ENCODE assay signal across 6 cellular contexts in genomic region chr11:47395225-47396048, GRCh38. TPM values are rescaled to one million over a fixed set of nuclear protein-coding genes. Genes with fewer than 3 reads are reported as not detected.
DNase-seq lines count a peak whose midpoint lies in the region; ATAC-seq and TF ChIP-seq lines count a peak whose summit lies in the region.

No MANE protein-coding gene starts in this region.

- H3K4me2 ChIP-seq in GM23338 (no peak overlapping the region), osteoblast (ENCODE audit: insufficient read depth, low read length) (peak overlapping the region; percentile 32)

- ATAC-seq in GM23338 = no peak

- no peak overlapping the region for H3K4me3 Mint-ChIP-seq in GM23338
- H3K4me3 Mint-ChIP-seq in activated naive CD8-positive, alpha-beta T cell treated with anti-CD3 and anti-CD28 coated beads for 36 hours = peak overlapping the region; percentile 18

- H3K9me2 ChIP-seq in GM23338 (ENCODE audit: insufficient read depth) = no peaks in the 10 kb centered on the region

- H3K27ac ChIP-seq in GM23338 (ENCODE audit: low read depth) (no peak overlapping the region), osteoblast (ENCODE audit: low read depth, low read length) (peak overlapping the region; percentile 85)

- H2AFZ ChIP-seq in GM23338 (peak overlapping the region; percentile 93; the same call in 1 of the 2 replicates), osteoblast (ENCODE audit: low read length) (peak overlapping the region; percentile 80)

- TF ChIP-seq CTCF in GM23338 (conservative IDR thresholded peaks at IDR 0.05; ENCODE audit: low read depth in 2 of 2) (no peak), osteoblast (IDR thresholded peaks at IDR 0.05; ENCODE audit: extremely low read depth, low read depth, low read length) (no peak)

- no peaks in the 10 kb centered on the region for H3K36me3 Mint-ChIP-seq in GM23338 (ENCODE audit: low read depth)
- H3K36me3 Mint-ChIP-seq in activated naive CD8-positive, alpha-beta T cell treated with anti-CD3 and anti-CD28 coated beads for 36 hours = no peaks in the 10 kb centered on the region

- no peak overlapping the region for H3K27ac Mint-ChIP-seq in GM23338
- peak overlapping the region; percentile 92 for H3K27ac Mint-ChIP-seq in activated naive CD8-positive, alpha-beta T cell treated with anti-CD3 and anti-CD28 coated beads for 36 hours

- peaks cover 7% of the 10 kb centered on the region; the same call in 1 of the 2 replicates for H3K4me1 ChIP-seq in GM23338 (ENCODE audit: insufficient read depth)
- peaks cover 15% of the 10 kb centered on the region for H3K4me1 ChIP-seq in osteoblast (ENCODE audit: insufficient read depth, low read length)

- no peaks in the 10 kb centered on the region for H3K9me3 Mint-ChIP-seq in GM23338
- no peaks in the 10 kb centered on the region for H3K9me3 Mint-ChIP-seq in activated naive CD8-positive, alpha-beta T cell treated with anti-CD3 and anti-CD28 coated beads for 36 hours

- H4K20me1 ChIP-seq in GM23338 (replicated peaks; ENCODE audit: insufficient read depth) (no peaks in the 10 kb centered on the region), osteoblast (ENCODE audit: insufficient read depth, low read length) (no peaks in the 10 kb centered on the region)

- H3K4me1 Mint-ChIP-seq in GM23338 = peaks cover 18% of the 10 kb centered on the region
- peaks cover 22% of the 10 kb centered on the region for H3K4me1 Mint-ChIP-seq in activated naive CD8-positive, alpha-beta T cell treated with anti-CD3 and anti-CD28 coated beads for 36 hours

- DNase-seq in GM23338 (ENCODE audit: low spot score) = no peak
- no peak for DNase-seq in activated naive CD8-positive, alpha-beta T cell treated with anti-CD3 and anti-CD28 coated beads for 36 hours
- peak; percentile 75 for DNase-seq in osteoblast (ENCODE audit: insufficient read length, low spot score, missing footprints)
- no peak for DNase-seq in central memory CD4-positive, alpha-beta T cell
- DNase-seq in A172 (ENCODE audit: low spot score) = no peak
- DNase-seq in activated CD4-positive, alpha-beta T cell treated with anti-CD3 and anti-CD28 coated beads for 1 hour = no peak

- H3K9me3 ChIP-seq in osteoblast (ENCODE audit: low read depth, low read length) = no peaks in the 10 kb centered on the region

- H3K36me3 ChIP-seq in GM23338 (ENCODE audit: insufficient read depth) = no peaks in the 10 kb centered on the region
- H3K36me3 ChIP-seq in osteoblast (ENCODE audit: insufficient read depth, low read length) = no peaks in the 10 kb centered on the region

- H3K27me3 ChIP-seq in GM23338 (ENCODE audit: insufficient read depth) (no peaks in the 10 kb centered on the region), osteoblast (ENCODE audit: insufficient read depth, low read length) (no peaks in the 10 kb centered on the region)

- no peaks in the 10 kb centered on the region for H3K79me2 ChIP-seq in GM23338 (replicated peaks; ENCODE audit: insufficient read depth)
- no peaks in the 10 kb centered on the region for H3K79me2 ChIP-seq in osteoblast (ENCODE audit: insufficient read depth, low read length)

- H3F3A ChIP-seq in GM23338 (replicated peaks; ENCODE audit: low read depth) = peaks cover 6% of the 10 kb centered on the region; the same call in 1 of the 2 replicates

- H3K4me3 ChIP-seq in GM23338 (no peak overlapping the region), osteoblast (ENCODE audit: insufficient read depth, low read length) (no peak overlapping the region)

- H3K27me3 Mint-ChIP-seq in GM23338 (ENCODE audit: insufficient read depth, low read depth, poor library complexity) = peaks cover 13% of the 10 kb centered on the region
- no peaks in the 10 kb centered on the region for H3K27me3 Mint-ChIP-seq in activated naive CD8-positive, alpha-beta T cell treated with anti-CD3 and anti-CD28 coated beads for 36 hours

TF ChIP-seq in GM23338, 12 proteins besides CTCF, POLR2A, EP300 and RAD21 (continues in another document):
- TF ChIP-seq POLR2AphosphoS5 (IDR thresholded peaks at IDR 0.05; ENCODE audit: low read depth) (no peak), JUNB (IDR thresholded peaks at IDR 0.05; ENCODE audit: unreplicated experiment) (no peak)

RNA-seq across cellular contexts. Expression of gene SLC39A13, which starts 13.0 kb away (rescaled TPM):
- total RNA-seq in GM23338 (2014; rRNA removed; shearing (Covaris generic)) = 32.7 TPM in 2 replicates
- 15.8 TPM in 2 replicates for polyA plus RNA-seq in GM23338 (2016; fragmentation: Nextera tagmentation; extraction: Ambion mirVana)
- 10 to 100 TPM; 10.9 to 11.4 TPM for total RNA-seq in activated naive CD8-positive, alpha-beta T cell treated with anti-CD3 and anti-CD28 coated beads for 36 hours
- total RNA-seq in osteoblast = 52.5 and 78.9 TPM in 2 replicates
- 103 and 108 TPM in 2 replicates for total RNA-seq in A172 (2014; rRNA removed; shearing (Covaris generic))

RNA-seq across cellular contexts. Expression of gene SPI1, which starts 17.1 kb away (rescaled TPM):
- total RNA-seq in GM23338 (2014; rRNA removed; shearing (Covaris generic)) = not detected in 2 replicates
- polyA plus RNA-seq in GM23338 (2016; fragmentation: Nextera tagmentation; extraction: Ambion mirVana) = 0.19 and 0.23 TPM in 2 replicates
- under 1 TPM; 0.25 to 0.36 TPM for total RNA-seq in activated naive CD8-positive, alpha-beta T cell treated with anti-CD3 and anti-CD28 coated beads for 36 hours
- total RNA-seq in osteoblast = not detected in 2 replicates
- 0.10 TPM in 1 of 2 replicates, not detected in the other for total RNA-seq in A172 (2014; rRNA removed; shearing (Covaris generic))

RNA-seq across cellular contexts. Expression of gene PSMC3, which starts 30.8 kb away (rescaled TPM):
- 147 and 149 TPM in 2 replicates for total RNA-seq in GM23338 (2014; rRNA removed; shearing (Covaris generic))
- 173 and 190 TPM in 2 replicates for polyA plus RNA-seq in GM23338 (2016; fragmentation: Nextera tagmentation; extraction: Ambion mirVana)
- 100 to 1,000 TPM; 168 to 176 TPM for total RNA-seq in activated naive CD8-positive, alpha-beta T cell treated with anti-CD3 and anti-CD28 coated beads for 36 hours
- 121 and 124 TPM in 2 replicates for total RNA-seq in osteoblast
- 435 and 665 TPM in 2 replicates for total RNA-seq in A172 (2014; rRNA removed; shearing (Covaris generic))

RNA-seq across cellular contexts. Expression of gene MYBPC3, which starts 42.9 kb away (rescaled TPM):
- not detected in 2 replicates for total RNA-seq in GM23338 (2014; rRNA removed; shearing (Covaris generic))
- polyA plus RNA-seq in GM23338 (2016; fragmentation: Nextera tagmentation; extraction: Ambion mirVana) = 0.24 TPM in 1 of 2 replicates, not detected in the other
- total RNA-seq in activated naive CD8-positive, alpha-beta T cell treated with anti-CD3 and anti-CD28 coated beads for 36 hours = not detected
- not detected in 2 replicates for total RNA-seq in osteoblast
- total RNA-seq in A172 (2014; rRNA removed; shearing (Covaris generic)) = not detected in 2 replicates

RNA-seq across cellular contexts. Expression of gene RAPSN, which starts 53.5 kb away (rescaled TPM):
- 0.17 TPM in 1 of 2 replicates, not detected in the other for total RNA-seq in GM23338 (2014; rRNA removed; shearing (Covaris generic))
- polyA plus RNA-seq in GM23338 (2016; fragmentation: Nextera tagmentation; extraction: Ambion mirVana) = 0.23 and 0.59 TPM in 2 replicates
- total RNA-seq in activated naive CD8-positive, alpha-beta T cell treated with anti-CD3 and anti-CD28 coated beads for 36 hours = under 1 TPM in 1 of 2 experiments, not detected in 1; 0.19 TPM
- total RNA-seq in osteoblast = 0.29 and 0.36 TPM in 2 replicates
- total RNA-seq in A172 (2014; rRNA removed; shearing (Covaris generic)) = not detected in 2 replicates
